1 cellular context compared by ENCODE assay signal in genomic region chr6:143060806-143061596, GRCh38.
A peak's percentile ranks its signal among the peaks of the same experiment; 100 is the strongest.
TF ChIP-seq lines count a peak whose summit lies in the region.

Gene AIG1, plus strand, starts transcription at chr6:143060889. Its CDS starts 37 bp downstream, at chr6:143060926.

TF ChIP-seq in K562, 482 proteins besides CTCF, POLR2A, EP300 and RAD21 (continued from another document and continues in another):
- TF ChIP-seq ZNF407 (IDR thresholded peaks at IDR 0.05; ENCODE audit: low read depth) (no peak), ZNF23 (CRISPR knock-in tag; IDR thresholded peaks at IDR 0.05) (no peak), NCOA1 (IDR thresholded peaks at IDR 0.05; ENCODE audit: low read depth) (no peak), KDM2B (CRISPR knock-in tag; IDR thresholded peaks at IDR 0.05) (no peak), ZNF174 (CRISPR knock-in tag; IDR thresholded peaks at IDR 0.05) (no peak), MED1 (CRISPR knock-in tag; IDR thresholded peaks at IDR 0.05; ENCODE audit: borderline replicate concordance) (no peak), HCFC1 (IDR thresholded peaks at IDR 0.05; ENCODE audit: low read depth, low read length) (no peak), KAT7 (CRISPR knock-in tag; IDR thresholded peaks at IDR 0.05; ENCODE audit: borderline replicate concordance) (0 out of 2 replicates have a peak, but pooled peaks have one; percentile 41), SMC3 (conservative IDR thresholded peaks at IDR 0.05; ENCODE audit: insufficient read depth, low read depth, low read length) (no peak), ZNF695 (CRISPR knock-in tag; IDR thresholded peaks at IDR 0.05) (no peak), BRCA1 (IDR thresholded peaks at IDR 0.05) (no peak), BRCA1 (CRISPR knock-in tag; IDR thresholded peaks at IDR 0.05) (no peak), HDAC8 (tag; IDR thresholded peaks at IDR 0.05) (no peak), GABPB2 (CRISPR knock-in tag; conservative IDR thresholded peaks at IDR 0.05) (no peak), TCF15 (CRISPR knock-in tag; IDR thresholded peaks at IDR 0.05) (no peak), ZNF518B (CRISPR knock-in tag; IDR thresholded peaks at IDR 0.05) (no peak), ZNF232 (CRISPR knock-in tag; IDR thresholded peaks at IDR 0.05) (no peak), ZNF77 (CRISPR knock-in tag; IDR thresholded peaks at IDR 0.05) (no peak), ARID3B (CRISPR knock-in tag; IDR thresholded peaks at IDR 0.05; ENCODE audit: borderline replicate concordance) (no peak), ZBTB11 (CRISPR knock-in tag; IDR thresholded peaks at IDR 0.05) (peak in 1 of 3 experiments; percentile 35; a peak in 2 of 6 replicates), MTA2 (IDR thresholded peaks at IDR 0.05; ENCODE audit: low read depth) (no peak), STAT6 (CRISPR knock-in tag; IDR thresholded peaks at IDR 0.05) (no peak), JUNB (CRISPR knock-in tag; conservative IDR thresholded peaks at IDR 0.05) (no peak), TEAD1 (CRISPR knock-in tag; IDR thresholded peaks at IDR 0.05) (no peak), GTF2A2 (tag; IDR thresholded peaks at IDR 0.05) (no peak), ZMIZ1 (IDR thresholded peaks at IDR 0.05; ENCODE audit: low read depth in 2 of 2, low read length in 2 of 2) (no peak), SREBF2 (CRISPR knock-in tag; IDR thresholded peaks at IDR 0.05) (no peak), TAF15 (IDR thresholded peaks at IDR 0.05; ENCODE audit: low read depth, low read length) (no peak), LCOR (CRISPR knock-in tag; IDR thresholded peaks at IDR 0.05) (no peak), RNF219 (CRISPR knock-in tag; IDR thresholded peaks at IDR 0.05) (no peak), GATAD2A (IDR thresholded peaks at IDR 0.05) (peak; percentile 80; the same call in 1 of the 2 replicates), KLF16 (IDR thresholded peaks at IDR 0.05) (no peak)
